In genomic region chr10:89659185-89660131, GRCh38 we compare ENCODE assay signal across 1 cellular context.
TF ChIP-seq lines count a peak whose summit lies in the region.

No MANE protein-coding gene starts in this region.

TF ChIP-seq in IMR-90, 13 proteins besides CTCF, POLR2A, EP300 and RAD21:
- TF ChIP-seq MAFK (IDR thresholded peaks at IDR 0.05; ENCODE audit: low read depth, low read length) (peak; percentile 47; the same call in 1 of the 2 replicates), ELK1 (IDR thresholded peaks at IDR 0.05; ENCODE audit: borderline replicate concordance, low read depth, low read length) (no peak)
